In the genomic region with DNA sequence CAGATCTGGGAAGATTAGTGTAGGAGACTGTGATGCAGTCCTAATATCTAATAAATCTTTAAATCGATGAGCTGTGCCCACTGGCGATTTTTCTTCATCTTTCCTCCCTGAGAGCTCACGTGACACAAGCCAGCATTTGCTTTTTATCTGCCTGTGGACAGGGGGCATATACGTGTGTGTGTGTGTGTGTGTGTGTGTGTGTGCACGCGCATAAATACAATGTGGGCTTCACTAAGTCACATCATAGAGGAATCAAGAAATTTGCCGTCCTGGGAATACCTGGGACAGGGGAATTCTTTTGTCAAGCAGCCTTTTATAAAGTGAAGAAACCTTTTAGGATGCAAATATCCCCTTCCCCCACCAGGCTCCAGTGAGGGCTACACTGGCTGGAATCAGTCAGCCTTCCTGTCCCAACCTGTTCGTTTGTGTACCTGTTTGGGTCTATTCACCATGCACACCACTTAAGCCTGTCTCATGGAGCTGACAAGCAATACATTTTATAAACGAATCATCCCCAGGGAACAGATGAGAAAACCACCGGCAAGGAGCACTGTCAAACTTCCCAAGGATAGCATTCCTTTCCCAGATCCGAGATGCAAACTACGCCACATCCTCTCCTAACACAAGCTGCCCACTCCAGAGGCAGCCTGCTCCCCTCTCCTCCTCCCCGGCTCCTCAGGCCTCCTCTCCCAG, we compare ENCODE assay signal across 12 cellular contexts. TPM values are rescaled to one million over a fixed set of nuclear protein-coding genes. Genes with fewer than 3 reads are reported as not detected.
DNase-seq lines count a peak whose midpoint lies in the region; ATAC-seq and TF ChIP-seq lines count a peak whose summit lies in the region.
"Had no signal": no experiment of that assay in that cellular context is flagged by ENCODE, and none has a peak within 500 bp of the region (broad histone marks: within the 10 kb centered on the region; RNA-seq: fewer than 3 reads in every experiment).

No MANE protein-coding gene starts in this region.

- ATAC-seq in SK-N-SH treated with all-trans-retinoic acid at 6 μM for 48 hours (no peak), HG03135 (IDR thresholded peaks at IDR 0.05; ENCODE audit: unreplicated experiment) (no peak), HG03095 (IDR thresholded peaks at IDR 0.05; ENCODE audit: unreplicated experiment) (no peak)
- ATAC-seq: stimulated activated naive CD8-positive, alpha-beta T cell treated with anti-CD3 and anti-CD28 coated beads, Interleukin-15, Interleukin-2, amounts not matched to agents 100 U/mL and 50 U/mL, for 24 hours had no signal

- no peaks in the 10 kb centered on the region for H3K79me2 ChIP-seq in SK-N-SH (ENCODE audit: insufficient read depth)

- TF ChIP-seq RAD21 in SK-N-SH (IDR thresholded peaks at IDR 0.05; ENCODE audit: low read length) = no peak

- H3F3A ChIP-seq in SK-N-SH (replicated peaks; ENCODE audit: insufficient read depth) = peaks cover 3% of the 10 kb centered on the region

- no peak overlapping the region for H2AFZ ChIP-seq in SK-N-SH (ENCODE audit: low read depth)

- no peaks in the 10 kb centered on the region for H4K20me1 ChIP-seq in SK-N-SH (ENCODE audit: insufficient read depth)

- no peak overlapping the region for H3K4me2 ChIP-seq in SK-N-SH

- TF ChIP-seq EP300 in SK-N-SH (IDR thresholded peaks at IDR 0.05; ENCODE audit: borderline replicate concordance in 1 of 2, low read depth in 1 of 2, low read length in 1 of 2) = peak in 1 of 2 experiments; percentile 28; a peak in 1 of 4 replicates
- TF ChIP-seq EP300 in suprapubic skin (IDR thresholded peaks at IDR 0.05) = no peak

- no peaks in the 10 kb centered on the region for H3K9me3 ChIP-seq in SK-N-SH
- no peaks in the 10 kb centered on the region for H3K9me3 ChIP-seq in iPS-15b (ENCODE audit: control insufficient read depth, insufficient read depth, low read length)
- no peaks in the 10 kb centered on the region for H3K9me3 ChIP-seq in suprapubic skin
- H3K9me3 ChIP-seq: left lung had no signal

- no peak for TF ChIP-seq POLR2A in suprapubic skin (IDR thresholded peaks at IDR 0.05)

- WGBS in SK-N-SH (ENCODE audit: low lambda C conversion rate) = 60% methylated on average over 13 of the region's 13 CpGs
- 38% methylated on average over 13 of the region's 13 CpGs for WGBS in suprapubic skin

- no peak for TF ChIP-seq CTCF in SK-N-SH (IDR thresholded peaks at IDR 0.05)
- no peak for TF ChIP-seq CTCF in RWPE1 (conservative IDR thresholded peaks at IDR 0.05; ENCODE audit: low read depth)
- no peak for TF ChIP-seq CTCF in suprapubic skin (IDR thresholded peaks at IDR 0.05)

- POLR2A ChIA-PET in SK-N-SH (lab: Yijun Ruan, JAX) (no interaction called here), RWPE1 (lab: Yijun Ruan, JAX; ENCODE audit: low non-redundant PET) (interaction anchor here (0.8 kb wide), 1 partner anchor 27 kb away, joined by 3 read pairs; no protein-coding TSS in a partner anchor)

- H3K27me3 ChIP-seq in SK-N-SH (ENCODE audit: insufficient read depth) = peaks cover 6% of the 10 kb centered on the region; the same call in 1 of the 2 replicates
- H3K27me3 ChIP-seq in iPS-15b (ENCODE audit: control insufficient read depth, insufficient read depth, low read length) = peaks cover 9% of the 10 kb centered on the region
- peaks cover 16% of the 10 kb centered on the region for H3K27me3 ChIP-seq in suprapubic skin

- H3K9ac ChIP-seq in SK-N-SH (no peak overlapping the region), iPS-15b (ENCODE audit: low read depth, low read length) (peak overlapping the region; percentile 88)

- H3K9me2 ChIP-seq in SK-N-SH = no peaks in the 10 kb centered on the region

- H3K27ac ChIP-seq in SK-N-SH (ENCODE audit: low read depth in 2 of 2, low read length in 1 of 2) = no peak overlapping the region; a peak in 1 of 4 replicates
- H3K27ac ChIP-seq in RWPE1 = peak overlapping the region; percentile 84
- peak overlapping the region; percentile 64 for H3K27ac ChIP-seq in suprapubic skin
- H3K27ac ChIP-seq: left lung had no signal

- H3K4me1 ChIP-seq in SK-N-SH (ENCODE audit: control insufficient read depth in 1 of 2, insufficient read depth in 2 of 2, low read depth in 1 of 2, low read length in 1 of 2) = peaks cover 0 to 28% of the 10 kb centered on the region in 2 experiments; a peak in 1 of 4 replicates
- H3K4me1 ChIP-seq in iPS-15b (ENCODE audit: control insufficient read depth, insufficient read depth, low read length) = peaks cover 38% of the 10 kb centered on the region
- peaks cover 48% of the 10 kb centered on the region for H3K4me1 ChIP-seq in suprapubic skin

- H3K4me3 ChIP-seq in SK-N-SH (ENCODE audit: low read depth in 2 of 2, low read length in 1 of 2) (no peak overlapping the region), iPS-15b (ENCODE audit: low read depth, low read length) (peak overlapping the region; percentile 77), suprapubic skin (peak overlapping the region; percentile 61)

- DNase-seq in SK-N-SH (no peak), RWPE1 (ENCODE audit: low spot score) (peak; percentile 85), suprapubic skin (ENCODE audit: low spot score in 2 of 2) (no peak), cortex of kidney (lab: John Stamatoyannopoulos, UW) (no peak)
- DNase-seq: activated CD4-positive, alpha-beta T cell treated with anti-CD3 and anti-CD28 coated beads, Interleukin-2, amount 10 ng/mL, durations not matched to agents 24 days and 14 days; left lung; SHP77 treated with DMSO at 0.1 percent for 48 hours; stimulated activated naive CD8-positive, alpha-beta T cell treated with anti-CD3 and anti-CD28 coated beads, Interleukin-15, Interleukin-2, amounts not matched to agents 100 U/mL and 50 U/mL, for 24 hours had no signal

- CTCF ChIA-PET in SK-N-SH (lab: Yijun Ruan, JAX) (interaction anchor here (0.9 to 4.3 kb wide), 12 partner anchors 9 to 135 kb away, joined by 3 to 30 read pairs (median 6); no protein-coding TSS in a partner anchor), RWPE1 (lab: Yijun Ruan, JAX) (interaction anchor here (0.6 to 2.4 kb wide), 8 partner anchors 14 to 284 kb away, joined by 3 to 17 read pairs (median 4); no protein-coding TSS in a partner anchor)

- H3K36me3 ChIP-seq in SK-N-SH (replicated peaks in 1 of 2; ENCODE audit: control insufficient read depth in 1 of 2, insufficient read depth in 2 of 2, low read length in 1 of 2) = no peaks in the 10 kb centered on the region
- no peaks in the 10 kb centered on the region for H3K36me3 ChIP-seq in iPS-15b (ENCODE audit: control insufficient read depth, insufficient read depth, low read length)
- H3K36me3 ChIP-seq in suprapubic skin = no peaks in the 10 kb centered on the region
- H3K36me3 ChIP-seq: left lung had no signal

TF ChIP-seq in SK-N-SH, 30 proteins besides CTCF, POLR2A, EP300 and RAD21:
- TF ChIP-seq RXRA (IDR thresholded peaks at IDR 0.05; ENCODE audit: borderline replicate concordance, low read depth) = no peak
- TF ChIP-seq GATA2 (CRISPR knock-in tag; IDR thresholded peaks at IDR 0.05) = peak; percentile 72
- TF ChIP-seq FOXJ3 (CRISPR knock-in tag; IDR thresholded peaks at IDR 0.05) = 0 out of 2 replicates have a peak, but pooled peaks have one; percentile 22

TF ChIP-seq in SK-N-SH treated with all-trans-retinoic acid at 6 μM for 48 hours, 23 proteins besides CTCF, POLR2A, EP300 and RAD21:
- TF ChIP-seq PPARA (CRISPR knock-in tag; IDR thresholded peaks at IDR 0.05; ENCODE audit: borderline replicate concordance) (no peak), GLIS3 (CRISPR knock-in tag; IDR thresholded peaks at IDR 0.05) (no peak), ZNF70 (CRISPR knock-in tag; IDR thresholded peaks at IDR 0.05) (no peak), TCF4 (CRISPR knock-in tag; IDR thresholded peaks at IDR 0.05; ENCODE audit: borderline replicate concordance) (no peak), ZFP3 (CRISPR knock-in tag; IDR thresholded peaks at IDR 0.05) (no peak), OSR1 (CRISPR knock-in tag; IDR thresholded peaks at IDR 0.05) (no peak), ISL1 (CRISPR knock-in tag; IDR thresholded peaks at IDR 0.05) (no peak), RARB (CRISPR knock-in tag; IDR thresholded peaks at IDR 0.05) (no peak), TOX (CRISPR knock-in tag; IDR thresholded peaks at IDR 0.05; ENCODE audit: borderline replicate concordance) (no peak), ESRRG (CRISPR knock-in tag; IDR thresholded peaks at IDR 0.05) (no peak)
- TF ChIP-seq, protein P1, sequence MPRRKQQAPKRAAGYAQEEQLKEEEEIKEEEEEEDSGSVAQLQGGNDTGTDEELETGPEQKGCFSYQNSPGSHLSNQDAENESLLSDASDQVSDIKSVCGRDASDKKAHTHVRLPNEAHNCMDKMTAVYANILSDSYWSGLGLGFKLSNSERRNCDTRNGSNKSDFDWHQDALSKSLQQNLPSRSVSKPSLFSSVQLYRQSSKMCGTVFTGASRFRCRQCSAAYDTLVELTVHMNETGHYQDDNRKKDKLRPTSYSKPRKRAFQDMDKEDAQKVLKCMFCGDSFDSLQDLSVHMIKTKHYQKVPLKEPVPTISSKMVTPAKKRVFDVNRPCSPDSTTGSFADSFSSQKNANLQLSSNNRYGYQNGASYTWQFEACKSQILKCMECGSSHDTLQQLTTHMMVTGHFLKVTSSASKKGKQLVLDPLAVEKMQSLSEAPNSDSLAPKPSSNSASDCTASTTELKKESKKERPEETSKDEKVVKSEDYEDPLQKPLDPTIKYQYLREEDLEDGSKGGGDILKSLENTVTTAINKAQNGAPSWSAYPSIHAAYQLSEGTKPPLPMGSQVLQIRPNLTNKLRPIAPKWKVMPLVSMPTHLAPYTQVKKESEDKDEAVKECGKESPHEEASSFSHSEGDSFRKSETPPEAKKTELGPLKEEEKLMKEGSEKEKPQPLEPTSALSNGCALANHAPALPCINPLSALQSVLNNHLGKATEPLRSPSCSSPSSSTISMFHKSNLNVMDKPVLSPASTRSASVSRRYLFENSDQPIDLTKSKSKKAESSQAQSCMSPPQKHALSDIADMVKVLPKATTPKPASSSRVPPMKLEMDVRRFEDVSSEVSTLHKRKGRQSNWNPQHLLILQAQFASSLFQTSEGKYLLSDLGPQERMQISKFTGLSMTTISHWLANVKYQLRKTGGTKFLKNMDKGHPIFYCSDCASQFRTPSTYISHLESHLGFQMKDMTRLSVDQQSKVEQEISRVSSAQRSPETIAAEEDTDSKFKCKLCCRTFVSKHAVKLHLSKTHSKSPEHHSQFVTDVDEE (CRISPR knock-in tag; IDR thresholded peaks at IDR 0.05) = no peak

RNA-seq across cellular contexts. Expression of a gene that starts 2.7 kb away (rescaled TPM):
- polyA plus RNA-seq in SK-N-SH (2012; rRNA removed) = 0.59 and 0.84 TPM in 2 replicates
- 0.93 and 1.2 TPM in 2 replicates for polyA plus RNA-seq in SK-N-SH (2012; cell fraction: cytosol; rRNA removed)
- 0.32 and 0.83 TPM in 2 replicates for polyA plus RNA-seq in SK-N-SH (2012; cell fraction: nucleus; rRNA removed)
- 10 to 100 TPM; 22.4 to 27.4 (median 25.1) TPM for total RNA-seq in suprapubic skin

Comparison
In these comparisons a context has a peak if more than half of its experiments do, and no peak if none do; other contexts are left out.
1. H3K27ac ChIP-seq: peak in RWPE1 (single experiment) and suprapubic skin (single experiment); none in SK-N-SH (0 of 2).
2. H3K4me3 ChIP-seq: peak in iPS-15b (single experiment) and suprapubic skin (single experiment); none in SK-N-SH (0 of 2).